20 cellular contexts compared by ENCODE assay signal in the genomic region with DNA sequence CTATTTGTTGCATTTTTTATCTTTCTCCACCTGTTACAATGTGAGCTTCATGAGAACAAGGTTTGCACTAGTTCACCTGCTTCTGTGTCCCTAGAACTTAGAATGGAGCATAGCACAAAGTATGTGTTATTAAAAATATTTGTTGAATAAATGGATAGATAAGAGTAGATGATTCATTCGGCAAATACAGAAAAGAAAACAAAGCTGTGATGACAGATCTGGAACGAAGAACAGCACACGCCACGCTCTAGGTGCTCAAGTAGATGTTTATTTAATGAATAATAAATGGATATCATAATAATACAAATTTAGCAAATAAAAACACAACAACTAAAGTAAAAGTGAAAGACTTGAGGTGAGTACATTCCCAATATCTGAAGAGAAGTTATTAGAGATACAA.
"Had no signal": no experiment of that assay in that cellular context is flagged by ENCODE, and none has a peak within 500 bp of the region (broad histone marks: within the 10 kb centered on the region; RNA-seq: fewer than 3 reads in every experiment).

No MANE protein-coding gene starts in this region.

- H3K9me3 ChIP-seq: gastroesophageal sphincter, lower lobe of right lung, neutrophil, sigmoid colon, spleen, upper lobe of right lung had no signal

- DNase-seq: activated CD4-positive, alpha-beta T cell treated with anti-CD3 and anti-CD28 coated beads, Interleukin-2, amount 50 U/mL, for 1 hour; activated CD4-positive, CD25-positive, alpha-beta regulatory T cell treated with anti-CD3 and anti-CD28 coated beads, Interleukin-2, amount 50 U/mL, for 72 hours; activated CD8-positive, alpha-beta memory T cell treated with anti-CD3 and anti-CD28 coated beads, Interleukin-2, amount 50 U/mL, for 4 hours; activated naive CD4-positive, alpha-beta T cell treated with anti-CD3 and anti-CD28 coated beads for 36 hours; activated T-cell treated with anti-CD3 and anti-CD28 coated beads, Interleukin-2, amount 50 U/mL, for 4 hours; endodermal cell; islet precursor cell; lower lobe of right lung; sigmoid colon; spleen; stimulated activated naive B cell treated with anti-CD40 and anti-IgM and Interleukin-4, amounts not matched to agents 10 μg/mL and 1 μg/mL and 100 μg/mL, for 72 hours; T-helper 17 cell; upper lobe of right lung had no signal

- H3K9me3 Mint-ChIP-seq: endodermal cell; mesothelial cell of epicardium; natural killer cell treated with Interleukin-12 subunit alpha and Interleukin-12 subunit beta and Interleukin-15 and Interleukin-18, amount 100 ng/mL, for 72 hours had no signal

- H3K27ac Mint-ChIP-seq: activated naive CD4-positive, alpha-beta T cell treated with anti-CD3 and anti-CD28 coated beads for 36 hours; endodermal cell; mesothelial cell of epicardium; natural killer cell treated with Interleukin-12 subunit alpha and Interleukin-12 subunit beta and Interleukin-15 and Interleukin-18, amount 100 ng/mL, for 72 hours; stimulated activated naive B cell treated with anti-CD40 and anti-IgM and Interleukin-4, amounts not matched to agents 10 μg/mL and 1 μg/mL and 100 μg/mL, for 72 hours; T-helper 17 cell had no signal

- H3K27ac ChIP-seq: gastroesophageal sphincter, lower lobe of right lung, neutrophil, parathyroid adenoma, sigmoid colon, spleen, upper lobe of right lung, VCaP had no signal

- H3K4me3 ChIP-seq: gastroesophageal sphincter, lower lobe of right lung, sigmoid colon, spleen, upper lobe of right lung had no signal

- H3K36me3 Mint-ChIP-seq: mesothelial cell of epicardium; natural killer cell treated with Interleukin-12 subunit alpha and Interleukin-12 subunit beta and Interleukin-15 and Interleukin-18, amount 100 ng/mL, for 72 hours; stimulated activated naive B cell treated with anti-CD40 and anti-IgM and Interleukin-4, amounts not matched to agents 10 μg/mL and 1 μg/mL and 100 μg/mL, for 72 hours had no signal

- ATAC-seq: activated T-cell treated with anti-CD3 and anti-CD28 coated beads, Interleukin-2, amount 50 U/mL, for 4 hours; gastroesophageal sphincter; left colon; lower lobe of right lung; natural killer cell treated with Interleukin-12 subunit alpha and Interleukin-12 subunit beta and Interleukin-15 and Interleukin-18, amount 100 ng/mL, for 72 hours; stimulated activated naive B cell treated with anti-CD40 and anti-IgM and Interleukin-4, amounts not matched to agents 10 μg/mL and 1 μg/mL and 100 μg/mL, for 72 hours; T-helper 17 cell; upper lobe of right lung had no signal

- H3K27me3 Mint-ChIP-seq: natural killer cell treated with Interleukin-12 subunit alpha and Interleukin-12 subunit beta and Interleukin-15 and Interleukin-18, amount 100 ng/mL, for 72 hours; stimulated activated naive B cell treated with anti-CD40 and anti-IgM and Interleukin-4, amounts not matched to agents 10 μg/mL and 1 μg/mL and 100 μg/mL, for 72 hours; T-helper 17 cell had no signal

- H3K4me3 Mint-ChIP-seq: activated naive CD4-positive, alpha-beta T cell treated with anti-CD3 and anti-CD28 coated beads for 36 hours; activated T-cell treated with anti-CD3 and anti-CD28 coated beads, Interleukin-2, amount 50 U/mL, for 4 hours; endodermal cell; mesothelial cell of epicardium; natural killer cell treated with Interleukin-12 subunit alpha and Interleukin-12 subunit beta and Interleukin-15 and Interleukin-18, amount 100 ng/mL, for 72 hours; stimulated activated naive B cell treated with anti-CD40 and anti-IgM and Interleukin-4, amounts not matched to agents 10 μg/mL and 1 μg/mL and 100 μg/mL, for 72 hours; T-helper 17 cell had no signal

- H3K4me1 ChIP-seq: gastroesophageal sphincter, lower lobe of right lung, parathyroid adenoma, sigmoid colon, spleen, upper lobe of right lung had no signal

- H3K36me3 ChIP-seq: gastroesophageal sphincter, lower lobe of right lung, neutrophil, sigmoid colon, spleen, upper lobe of right lung had no signal

- H3K4me1 Mint-ChIP-seq: stimulated activated naive B cell treated with anti-CD40 and anti-IgM and Interleukin-4, amounts not matched to agents 10 μg/mL and 1 μg/mL and 100 μg/mL, for 72 hours; T-helper 17 cell had no signal

- H3K27me3 ChIP-seq: gastroesophageal sphincter, neutrophil, sigmoid colon, spleen, upper lobe of right lung had no signal
